9 cellular contexts compared by ENCODE assay signal in genomic region chr16:30355954-30356308, GRCh38. TPM values are rescaled to one million over a fixed set of nuclear protein-coding genes. Genes with fewer than 3 reads are reported as not detected.
DNase-seq lines count a peak whose midpoint lies in the region; ATAC-seq, FAIRE-seq and TF ChIP-seq lines count a peak whose summit lies in the region.
"Had no signal": no experiment of that assay in that cellular context is flagged by ENCODE, and none has a peak within 500 bp of the region (broad histone marks: within the 10 kb centered on the region; RNA-seq: fewer than 3 reads in every experiment).

No MANE protein-coding gene starts in this region.

- H2AFZ ChIP-seq in GM12878 (ENCODE audit: control insufficient read depth, low read depth, low read length): no peak overlapping the region; the same call in 1 of the 2 replicates

- H3K79me2 ChIP-seq in GM12878 (ENCODE audit: control insufficient read depth, insufficient read depth, low read length): peaks cover 18% of the 10 kb centered on the region

- no peak for ATAC-seq in heart right ventricle
- no peak for ATAC-seq in Right ventricle myocardium superior (ENCODE audit: poor library complexity)
- ATAC-seq in GM12878: no peak
- no peak for ATAC-seq in memory B cell (ENCODE audit: low read depth)

- H3K36me3 Mint-ChIP-seq in memory B cell: peaks cover 18% of the 10 kb centered on the region

- SMC1A ChIA-PET in GM12878 (lab: Charles Lee; ENCODE audit: uncharacterized antibody, unreplicated experiment): interaction anchor here (1.0 to 1.7 kb wide), 2 partner anchors 10 to 14 kb away, joined by 4 to 5 read pairs; partner anchors contain the start of gene TBC1D10B

- H3K4me3 Mint-ChIP-seq in memory B cell: peak overlapping the region; percentile 94

- POLR2A ChIA-PET in GM12878 (lab: Charles Lee): interaction anchor here (0.8 to 3.8 kb wide), 3 partner anchors 9 to 42 kb away, joined by 3 to 21 read pairs (median 5); partner anchors contain the start of gene TBC1D10B

- peak overlapping the region; percentile 99 for H3K4me2 ChIP-seq in GM12878 (ENCODE audit: control insufficient read depth, insufficient read depth)

- TF ChIP-seq CTCF in heart right ventricle (IDR thresholded peaks at IDR 0.05) (no peak), GM12878 (IDR thresholded peaks at IDR 0.05 in 2 of 3, conservative IDR thresholded peaks at IDR 0.05 in 1 of 3; ENCODE audit: control insufficient read depth in 2 of 3, extremely low read depth in 1 of 3, insufficient read depth in 1 of 3, low read depth in 3 of 3, low read length in 3 of 3) (no peak)

- no peak for DNase-seq in heart right ventricle
- no peak for DNase-seq in Right ventricle myocardium superior
- no peak for DNase-seq in GM12878 (ENCODE audit: low read depth, low spot score)
- DNase-seq in memory B cell (ENCODE audit: low spot score in 2 of 2): no peak
- no peak for DNase-seq in NCI-H146 (lab: John Stamatoyannopoulos, UW)
- DNase-seq in NCI-H2171 (lab: John Stamatoyannopoulos, UW): no peak
- no peak for DNase-seq in midbrain (lab: John Stamatoyannopoulos, UW)

- no peak for FAIRE-seq in GM12878 (lab: Jason Lieb, UNC)

- H3K4me3 ChIP-seq in heart right ventricle (peak overlapping the region; percentile 27 to 99 (median 82)), GM12878 (peak overlapping the region; percentile 94), urinary bladder (ENCODE audit: low read depth, low read length) (peak overlapping the region; percentile 44)

- no peaks in the 10 kb centered on the region for H3K27me3 ChIP-seq in heart right ventricle
- H3K27me3 ChIP-seq in GM12878 (replicated peaks in 1 of 2; ENCODE audit: control insufficient read depth in 2 of 2, insufficient read depth in 2 of 2, low read length in 1 of 2): no peaks in the 10 kb centered on the region

- CTCF ChIA-PET in GM12878 (lab: Yijun Ruan, JAX): interaction anchor here (1.1 kb wide), 1 partner anchor 13 kb away, joined by 4 read pairs; no protein-coding TSS in a partner anchor

- no peak for TF ChIP-seq EP300 in GM12878 (IDR thresholded peaks at IDR 0.05; ENCODE audit: borderline replicate concordance in 1 of 2, control insufficient read depth in 1 of 2, low read depth in 2 of 2, low read length in 2 of 2)

- H3K9me3 ChIP-seq in heart right ventricle (no peaks in the 10 kb centered on the region), GM12878 (replicated peaks; ENCODE audit: control insufficient read depth, insufficient read depth, low read length) (no peaks in the 10 kb centered on the region)

- 58 to 65% methylated on average over 7 of the region's 7 CpGs for WGBS in heart right ventricle, 2 donors
- whole genome bisulfite sequencing in GM12878 (ENCODE audit: insufficient coverage, insufficient replicate concordance, low lambda C conversion rate, missing lambda C conversion rate): 75% methylated on average over 7 of the region's 7 CpGs
- 50% methylated on average over 7 of the region's 7 CpGs for WGBS in urinary bladder

- H3K4me1 ChIP-seq in heart right ventricle (peaks cover 26 to 51% (median 40%) of the 10 kb centered on the region in 9 donors), GM12878 (ENCODE audit: control insufficient read depth, insufficient read depth, low read length) (peaks cover 21% of the 10 kb centered on the region), urinary bladder (ENCODE audit: insufficient read depth) (no peaks in the 10 kb centered on the region)

- H3K36me3 ChIP-seq in heart right ventricle (peaks cover 0 to 75% (median 31%) of the 10 kb centered on the region in 9 donors), GM12878 (ENCODE audit: control insufficient read depth in 2 of 2, insufficient read depth in 2 of 2, low read length in 1 of 2) (peaks cover 3 to 23% of the 10 kb centered on the region in 2 experiments), urinary bladder (ENCODE audit: insufficient read depth) (no peaks in the 10 kb centered on the region)

- in situ Hi-C loops in GM12878 (cut with MboI): no loop called here

- H3K4me1 Mint-ChIP-seq in memory B cell: peaks cover 22% of the 10 kb centered on the region

- no TSS peak for BruUV-seq in GM12878 (replicated peaks; lab: Mats Ljungman, UMichigan)

- peak overlapping the region; percentile 95 for H3K27ac Mint-ChIP-seq in memory B cell

- H3K27ac ChIP-seq in heart right ventricle (peak overlapping the region; percentile 70 to 99 (median 97)), GM12878 (ENCODE audit: control insufficient read depth, insufficient read depth) (peak overlapping the region; percentile 93), urinary bladder (ENCODE audit: low read depth) (peak overlapping the region; percentile 97)

- no peak for TF ChIP-seq RAD21 in GM12878 (IDR thresholded peaks at IDR 0.05; ENCODE audit: insufficient read depth, low read depth, low read length)

- intact Hi-C loops in heart right ventricle (cut with DNase I): loop anchor here in 3 of 10 donors (5.0 to 10.0 kb wide), 3 partner anchors 41 to 59 kb away; partner anchors contain the start of genes ZNF48 (in 1 of the 3) and ZNF771 (in 1 of the 3)
- intact Hi-C loops in Right ventricle myocardium superior (cut with DNase I): loop anchor here (10.0 kb wide), 1 partner anchor 49 kb away; the partner anchor contains the start of gene ZNF771
- intact Hi-C loops in GM12878 (cut with micrococcal nuclease; ENCODE audit: unreplicated experiment): loop anchor here (2.0 to 10.0 kb wide), 2 partner anchors 15 to 261 kb away; partner anchors contain the start of genes TBC1D10B, TBX6 and YPEL3

- RAD21 ChIA-PET in GM12878 (lab: Charles Lee; ENCODE audit: unreplicated experiment): interaction anchor here (1.0 to 4.3 kb wide), 4 partner anchors 10 to 213 kb away, joined by 3 to 33 read pairs (median 8); partner anchors contain the start of gene TBC1D10B

- no peaks in the 10 kb centered on the region for H3K27me3 Mint-ChIP-seq in memory B cell

- peak; percentile 38; the same call in 1 of the 2 replicates for TF ChIP-seq POLR2A in GM12878 (IDR thresholded peaks at IDR 0.05; ENCODE audit: low read depth, low read length)

- no peaks in the 10 kb centered on the region for H3K9me3 Mint-ChIP-seq in memory B cell

- peak overlapping the region; percentile 88 for H3K9ac ChIP-seq in GM12878 (ENCODE audit: control insufficient read depth, insufficient read depth, low read length)

- peaks cover 4% of the 10 kb centered on the region for H4K20me1 ChIP-seq in GM12878 (ENCODE audit: control insufficient read depth, insufficient read depth)

RNA-seq across cellular contexts. Expression of gene CD2BP2, which starts 0.8 kb away (rescaled TPM):
- total RNA-seq in heart right ventricle (10 to 100 TPM; 34.9 to 48.8 (median 38.8) TPM), Right ventricle myocardium superior (34.1 TPM), GM12878 (2014; rRNA removed) (25.1 and 27.9 TPM in 2 replicates), GM12878 (2014; rRNA removed; fragmentation: Illumina TruSeq; extraction: Trizol) (26.5 and 29.3 TPM in 2 replicates), GM12878 (2021) (47.9 and 52.8 TPM in 2 replicates), urinary bladder (20.0 TPM)
- polyA plus RNA-seq in heart right ventricle (10 to 100 TPM; 19.9 to 47.7 TPM), GM12878 (2011; rRNA removed) (36.7 and 46.6 TPM in 2 replicates), GM12878 (2014; fragmentation: Illumina TruSeq; extraction: Trizol) (26.8 and 33.3 TPM in 2 replicates), GM12878 (2014; fragmentation: Nextera tagmentation; extraction: Ambion mirVana) (1 to 10 TPM; 3.3 to 5.5 TPM), GM12878 (2014; rRNA removed) (34.3 and 35.8 TPM in 2 replicates), GM12878 (2016; fragmentation: Nextera tagmentation; extraction: Ambion mirVana) (10 to 100 TPM; 44.5 to 46.0 TPM), urinary bladder (50.2 TPM)
- total RNA-seq in GM12878 (2013; cell fraction: nucleolus; rRNA removed): 26.2 and 26.6 TPM in 2 replicates
- polyA plus RNA-seq in GM12878 (2011; ENCODE audit: low read depth): 12.0 TPM
- polyA plus RNA-seq in GM12878 (2011; cell fraction: cytosol; rRNA removed): 35.0 and 46.2 TPM in 2 replicates
- polyA plus RNA-seq in GM12878 (2011; cell fraction: nucleus; rRNA removed): 87.1 and 99.3 TPM in 2 replicates
- polyA plus RNA-seq in GM12878 (2012): 27.1 and 34.5 TPM in 2 replicates
- 12.2 and 21.0 TPM in 2 replicates for polyA minus RNA-seq in GM12878 (2011; rRNA and poly(A)+ RNA removed)
- polyA minus RNA-seq in GM12878 (2011; cell fraction: cytosol; rRNA and poly(A)+ RNA removed): 6.5 and 8.0 TPM in 2 replicates
- 13.1 and 20.2 TPM in 2 replicates for polyA minus RNA-seq in GM12878 (2011; cell fraction: nucleus; rRNA and poly(A)+ RNA removed)

RNA-seq across cellular contexts. Expression of gene TBC1D10B, which starts 14.4 kb away (rescaled TPM):
- total RNA-seq in heart right ventricle (10 to 100 TPM; 18.0 to 27.7 (median 22.2) TPM), Right ventricle myocardium superior (24.4 TPM), GM12878 (2014; rRNA removed) (19.5 and 25.5 TPM in 2 replicates), GM12878 (2014; rRNA removed; fragmentation: Illumina TruSeq; extraction: Trizol) (11.5 TPM in 2 replicates), GM12878 (2021) (44.0 and 51.2 TPM in 2 replicates), urinary bladder (18.9 TPM)
- polyA plus RNA-seq in heart right ventricle (10 to 100 TPM; 25.1 to 30.0 TPM), GM12878 (2011; rRNA removed) (6.4 and 11.4 TPM in 2 replicates), GM12878 (2014; fragmentation: Illumina TruSeq; extraction: Trizol) (15.7 and 19.0 TPM in 2 replicates), GM12878 (2014; fragmentation: Nextera tagmentation; extraction: Ambion mirVana) (1 to 10 TPM; 2.2 to 4.4 TPM), GM12878 (2014; rRNA removed) (26.2 and 30.7 TPM in 2 replicates), GM12878 (2016; fragmentation: Nextera tagmentation; extraction: Ambion mirVana) (10 to 100 TPM in 1 of 2 experiments, 1 to 10 TPM in 1; 6.9 to 11.6 TPM), urinary bladder (29.5 TPM)
- total RNA-seq in GM12878 (2013; cell fraction: nucleolus; rRNA removed): 28.6 and 35.9 TPM in 2 replicates
- polyA plus RNA-seq in GM12878 (2011; ENCODE audit: low read depth): 10.4 TPM
- polyA plus RNA-seq in GM12878 (2011; cell fraction: cytosol; rRNA removed): 26.7 and 26.8 TPM in 2 replicates
- polyA plus RNA-seq in GM12878 (2011; cell fraction: nucleus; rRNA removed): 32.0 and 43.5 TPM in 2 replicates
- 22.9 and 23.4 TPM in 2 replicates for polyA plus RNA-seq in GM12878 (2012)
- 18.4 and 31.1 TPM in 2 replicates for polyA minus RNA-seq in GM12878 (2011; rRNA and poly(A)+ RNA removed)
- polyA minus RNA-seq in GM12878 (2011; cell fraction: cytosol; rRNA and poly(A)+ RNA removed): 17.8 and 19.3 TPM in 2 replicates
- 7.6 and 18.6 TPM in 2 replicates for polyA minus RNA-seq in GM12878 (2011; cell fraction: nucleus; rRNA and poly(A)+ RNA removed)

RNA-seq across cellular contexts. Expression of gene MYL11, which starts 18.7 kb away (rescaled TPM):
- total RNA-seq in heart right ventricle (not detected), Right ventricle myocardium superior (not detected), GM12878 (2014; rRNA removed) (not detected in 2 replicates), GM12878 (2014; rRNA removed; fragmentation: Illumina TruSeq; extraction: Trizol) (not detected in 2 replicates), GM12878 (2021) (not detected in 2 replicates), urinary bladder (165 TPM)
- polyA plus RNA-seq in heart right ventricle (1 to 10 TPM in 1 of 2 donors, under 1 TPM in 1; 0.41 to 3.7 TPM), GM12878 (2011; rRNA removed) (0.61 TPM in 1 of 2 replicates, not detected in the other), GM12878 (2014; fragmentation: Illumina TruSeq; extraction: Trizol) (1.2 TPM in 1 of 2 replicates, not detected in the other), GM12878 (2014; fragmentation: Nextera tagmentation; extraction: Ambion mirVana) (under 1 TPM in 1 of 2 experiments, not detected in 1; 0.79 TPM), GM12878 (2014; rRNA removed) (0.19 and 2.5 TPM in 2 replicates), GM12878 (2016; fragmentation: Nextera tagmentation; extraction: Ambion mirVana) (under 1 TPM in 1 of 2 experiments, not detected in 1; 0.33 TPM), urinary bladder (1.4 TPM)
- total RNA-seq in GM12878 (2013; cell fraction: nucleolus; rRNA removed): not detected in 2 replicates
- polyA plus RNA-seq in GM12878 (2011; ENCODE audit: low read depth): not detected
- polyA plus RNA-seq in GM12878 (2011; cell fraction: cytosol; rRNA removed): 0.50 TPM in 1 of 2 replicates, not detected in the other
- polyA plus RNA-seq in GM12878 (2011; cell fraction: nucleus; rRNA removed): not detected in 2 replicates
- 0.96 TPM in 1 of 2 replicates, not detected in the other for polyA plus RNA-seq in GM12878 (2012)
- polyA minus RNA-seq in GM12878 (2011; rRNA and poly(A)+ RNA removed): not detected in 2 replicates
- polyA minus RNA-seq in GM12878 (2011; cell fraction: cytosol; rRNA and poly(A)+ RNA removed): not detected in 2 replicates
- polyA minus RNA-seq in GM12878 (2011; cell fraction: nucleus; rRNA and poly(A)+ RNA removed): not detected in 2 replicates
- total RNA-seq: SK-MEL-5 had no signal

RNA-seq across cellular contexts. Expression of gene SEPTIN1, which starts 26.4 kb away (rescaled TPM):
- total RNA-seq in heart right ventricle (1 to 10 TPM in 9 of 10 donors, under 1 TPM in 1; 0.97 to 6.8 (median 1.4) TPM), Right ventricle myocardium superior (0.97 TPM), GM12878 (2014; rRNA removed) (85.4 and 89.7 TPM in 2 replicates), GM12878 (2014; rRNA removed; fragmentation: Illumina TruSeq; extraction: Trizol) (47.7 and 52.6 TPM in 2 replicates), GM12878 (2021) (124 and 125 TPM in 2 replicates), urinary bladder (0.37 TPM)
- polyA plus RNA-seq in heart right ventricle (1 to 10 TPM in 1 of 2 donors, under 1 TPM in 1; 0.78 to 3.4 TPM), GM12878 (2011; rRNA removed) (42.5 and 62.5 TPM in 2 replicates), GM12878 (2014; fragmentation: Illumina TruSeq; extraction: Trizol) (85.0 and 130 TPM in 2 replicates), GM12878 (2014; fragmentation: Nextera tagmentation; extraction: Ambion mirVana) (10 to 100 TPM in 1 of 2 experiments, 1 to 10 TPM in 1; 2.8 to 16.0 TPM), GM12878 (2014; rRNA removed) (98.4 and 124 TPM in 2 replicates), GM12878 (2016; fragmentation: Nextera tagmentation; extraction: Ambion mirVana) (100 to 1,000 TPM; 147 to 153 TPM), urinary bladder (3.5 TPM)
- total RNA-seq in GM12878 (2013; cell fraction: nucleolus; rRNA removed): 58.7 and 62.2 TPM in 2 replicates
- 39.5 TPM for polyA plus RNA-seq in GM12878 (2011; ENCODE audit: low read depth)
- polyA plus RNA-seq in GM12878 (2011; cell fraction: cytosol; rRNA removed): 104 and 113 TPM in 2 replicates
- polyA plus RNA-seq in GM12878 (2011; cell fraction: nucleus; rRNA removed): 234 and 279 TPM in 2 replicates
- polyA plus RNA-seq in GM12878 (2012): 90.6 and 97.1 TPM in 2 replicates
- 45.6 and 80.6 TPM in 2 replicates for polyA minus RNA-seq in GM12878 (2011; rRNA and poly(A)+ RNA removed)
- 16.0 and 19.1 TPM in 2 replicates for polyA minus RNA-seq in GM12878 (2011; cell fraction: cytosol; rRNA and poly(A)+ RNA removed)
- polyA minus RNA-seq in GM12878 (2011; cell fraction: nucleus; rRNA and poly(A)+ RNA removed): 27.7 and 42.4 TPM in 2 replicates
- total RNA-seq: SK-MEL-5 had no signal

RNA-seq across cellular contexts. Expression of gene ZNF48, which starts 39.3 kb away (rescaled TPM):
- total RNA-seq in heart right ventricle: 1 to 10 TPM; 3.2 to 6.6 (median 5.4) TPM
- 1 to 10 TPM; 2.2 to 8.0 TPM for polyA plus RNA-seq in heart right ventricle
- 5.1 TPM for total RNA-seq in Right ventricle myocardium superior
- 11.9 and 12.6 TPM in 2 replicates for total RNA-seq in GM12878 (2013; cell fraction: nucleolus; rRNA removed)
- total RNA-seq in GM12878 (2014; rRNA removed): 10.5 and 10.6 TPM in 2 replicates
- 6.4 and 6.6 TPM in 2 replicates for total RNA-seq in GM12878 (2014; rRNA removed; fragmentation: Illumina TruSeq; extraction: Trizol)
- total RNA-seq in GM12878 (2021): 11.1 and 12.0 TPM in 2 replicates
- polyA plus RNA-seq in GM12878 (2011; ENCODE audit: low read depth): 2.0 TPM
- polyA plus RNA-seq in GM12878 (2011; rRNA removed): 3.2 and 4.0 TPM in 2 replicates
- 5.7 and 5.9 TPM in 2 replicates for polyA plus RNA-seq in GM12878 (2011; cell fraction: cytosol; rRNA removed)
- polyA plus RNA-seq in GM12878 (2011; cell fraction: nucleus; rRNA removed): 7.3 and 8.5 TPM in 2 replicates
- 3.8 and 4.6 TPM in 2 replicates for polyA plus RNA-seq in GM12878 (2012)
- polyA plus RNA-seq in GM12878 (2014; fragmentation: Illumina TruSeq; extraction: Trizol): 1.3 and 4.5 TPM in 2 replicates
- 1 to 10 TPM in 1 of 2 experiments, under 1 TPM in 1; 0.14 to 1.0 TPM for polyA plus RNA-seq in GM12878 (2014; fragmentation: Nextera tagmentation; extraction: Ambion mirVana)
- 7.0 and 8.6 TPM in 2 replicates for polyA plus RNA-seq in GM12878 (2014; rRNA removed)
- 1 to 10 TPM in 1 of 2 experiments, under 1 TPM in 1; 0.88 to 1.2 TPM for polyA plus RNA-seq in GM12878 (2016; fragmentation: Nextera tagmentation; extraction: Ambion mirVana)
- polyA minus RNA-seq in GM12878 (2011; rRNA and poly(A)+ RNA removed): 5.3 and 8.5 TPM in 2 replicates
- polyA minus RNA-seq in GM12878 (2011; cell fraction: cytosol; rRNA and poly(A)+ RNA removed): 2.8 and 3.8 TPM in 2 replicates
- polyA minus RNA-seq in GM12878 (2011; cell fraction: nucleus; rRNA and poly(A)+ RNA removed): 4.7 and 6.3 TPM in 2 replicates
- total RNA-seq in urinary bladder: 6.7 TPM
- 10.2 TPM for polyA plus RNA-seq in urinary bladder

Comparison
In these comparisons a context has a peak if more than half of its experiments do, and no peak if none do; other contexts are left out.
1. H3K4me3 ChIP-seq: peak in every context shown above with its lines; median percentile 94 in GM12878; 82 in heart right ventricle; 44 in urinary bladder.
2. RNA of gene MYL11, which starts 18.7 kb away (total RNA-seq): 165 TPM in urinary bladder (single experiment); not detected in heart right ventricle, not detected in GM12878 and not detected in Right ventricle myocardium superior (single experiment); every median in the first group is over 100 times any median in the second.
3. Peak in every context shown above with its lines, with median percentiles within 50 percentile points of each other: H3K27ac ChIP-seq.